Comparison of ENCODE assay signal across 8 cellular contexts in genomic region chr3:23918331-23918730, GRCh38. TPM values are rescaled to one million over a fixed set of nuclear protein-coding genes. Genes with fewer than 3 reads are reported as not detected.
DNase-seq lines count a peak whose midpoint lies in the region; ATAC-seq and TF ChIP-seq lines count a peak whose summit lies in the region.
"Not testable (repeated sequence)": the region's sequence is repeated elsewhere in the genome, so short reads cannot be mapped to it uniquely, and the experiment has no call there.

No MANE protein-coding gene starts in this region.

- H3K9ac ChIP-seq in skeletal muscle tissue (ENCODE audit: low read depth in 1 of 3, low read length in 3 of 3): peak overlapping the region; percentile 95 to 98 (median 96)

- peak overlapping the region; percentile 100 for H3K4me3 Mint-ChIP-seq in GM23338
- H3K4me3 Mint-ChIP-seq in activated T-helper 2 cell treated with anti-CD3 and anti-CD28 coated beads, Interferon-gamma antibody, Interleukin-2, Interleukin-4, amounts not matched to agents 10 μg/mL and 5 μg/mL and 100 μg/mL, durations not matched to agents 14 hours and 24 hours and 36 hours (ENCODE audit: low read depth): peak overlapping the region; percentile 96

- H3F3A ChIP-seq in GM23338 (replicated peaks; ENCODE audit: low read depth) (peaks cover 23% of the 10 kb centered on the region), PC-9 (ENCODE audit: insufficient read depth, low read depth) (peaks cover 60% of the 10 kb centered on the region)

- peak overlapping the region; percentile 100 for H3K27ac Mint-ChIP-seq in GM23338
- peak overlapping the region; percentile 92 for H3K27ac Mint-ChIP-seq in activated T-helper 2 cell treated with anti-CD3 and anti-CD28 coated beads, Interferon-gamma antibody, Interleukin-2, Interleukin-4, amounts not matched to agents 10 μg/mL and 5 μg/mL and 100 μg/mL, durations not matched to agents 14 hours and 24 hours and 36 hours

- H3K9me3 Mint-ChIP-seq in GM23338; activated T-helper 2 cell treated with anti-CD3 and anti-CD28 coated beads, Interferon-gamma antibody, Interleukin-2, Interleukin-4, amounts not matched to agents 10 μg/mL and 5 μg/mL and 100 μg/mL, durations not matched to agents 14 hours and 24 hours and 36 hours: not testable (repeated sequence)

- not testable (repeated sequence) for H3K9me3 ChIP-seq in PC-9 (ENCODE audit: insufficient read depth, low read depth); right atrium auricular region; muscle layer of duodenum (ENCODE audit: control insufficient read depth in 1 of 2, low read length in 2 of 2); skeletal muscle tissue (ENCODE audit: control insufficient read depth in 3 of 3, low read length in 3 of 3)

- H3K4me1 ChIP-seq in GM23338 (ENCODE audit: insufficient read depth) (peaks cover 21% of the 10 kb centered on the region), PC-9 (replicated peaks; ENCODE audit: insufficient read depth) (peaks cover 48% of the 10 kb centered on the region), right atrium auricular region (peaks cover 0 to 26% of the 10 kb centered on the region in 2 donors), muscle layer of duodenum (ENCODE audit: control insufficient read depth in 1 of 2, insufficient read depth in 2 of 2, low read length in 2 of 2) (peaks cover 24 to 27% of the 10 kb centered on the region in 2 donors), skeletal muscle tissue (ENCODE audit: control insufficient read depth in 3 of 3, insufficient read depth in 3 of 3, low read length in 3 of 3) (peaks cover 18 to 29% (median 22%) of the 10 kb centered on the region in 3 donors)

- H3K27ac ChIP-seq in 22Rv1 (peak overlapping the region; percentile 85), GM23338 (ENCODE audit: low read depth) (peak overlapping the region; percentile 91), PC-9 (peak overlapping the region; percentile 84), dorsolateral prefrontal cortex (peak overlapping the region in 42 of 59 donors; percentile 20 to 98 (median 93)), right atrium auricular region (peak overlapping the region in 1 of 2 donors; percentile 96), muscle layer of duodenum (ENCODE audit: low read length) (peak overlapping the region; percentile 91), skeletal muscle tissue (ENCODE audit: low read depth, low read length) (peak overlapping the region; percentile 90)

- H3K36me3 Mint-ChIP-seq in GM23338 (ENCODE audit: low read depth): peaks cover 49% of the 10 kb centered on the region
- peaks cover 51% of the 10 kb centered on the region for H3K36me3 Mint-ChIP-seq in activated T-helper 2 cell treated with anti-CD3 and anti-CD28 coated beads, Interferon-gamma antibody, Interleukin-2, Interleukin-4, amounts not matched to agents 10 μg/mL and 5 μg/mL and 100 μg/mL, durations not matched to agents 14 hours and 24 hours and 36 hours (ENCODE audit: low read depth)

- not testable (repeated sequence) for H3K9me2 ChIP-seq in GM23338 (ENCODE audit: insufficient read depth); PC-9 (ENCODE audit: insufficient read depth)

- H3K4me3 ChIP-seq in GM23338 (peak overlapping the region; percentile 91), PC-9 (peak overlapping the region; percentile 91), dorsolateral prefrontal cortex (peak overlapping the region; percentile 64 to 99 (median 91)), right atrium auricular region (peak overlapping the region; percentile 79 to 97), muscle layer of duodenum (ENCODE audit: low read depth in 1 of 2, low read length in 2 of 2) (peak overlapping the region; percentile 96 to 98), skeletal muscle tissue (ENCODE audit: low read length in 3 of 3) (peak overlapping the region; percentile 93 to 96 (median 95))

- POLR2A ChIA-PET in PC-9 (lab: Charles Lee; ENCODE audit: unreplicated experiment): interaction anchor here (0.6 kb wide), 1 partner anchor 900 kb away, joined by 4 read pairs; no protein-coding TSS in a partner anchor

- TF ChIP-seq CTCF in 22Rv1 (IDR thresholded peaks at IDR 0.05); GM23338 (conservative IDR thresholded peaks at IDR 0.05; ENCODE audit: low read depth in 2 of 2); PC-9 (conservative IDR thresholded peaks at IDR 0.05); dorsolateral prefrontal cortex (IDR thresholded peaks at IDR 0.05 in 54 of 56, conservative IDR thresholded peaks at IDR 0.05 in 2 of 56; ENCODE audit: low read depth in 1 of 56, partially characterized antibody in 56 of 56); right atrium auricular region (IDR thresholded peaks at IDR 0.05): not testable (repeated sequence)

- intact Hi-C loops in PC-9 (cut with micrococcal nuclease; ENCODE audit: unreplicated experiment): loop anchor here (10.0 kb wide), 1 partner anchor 316 kb away; no protein-coding TSS in a partner anchor
- intact Hi-C loops in activated T-helper 2 cell treated with anti-CD3 and anti-CD28 coated beads, Interferon-gamma antibody, Interleukin-2, Interleukin-4, amounts not matched to agents 10 μg/mL and 5 μg/mL and 100 μg/mL, durations not matched to agents 14 hours and 24 hours and 36 hours (cut with micrococcal nuclease): not testable (repeated sequence)
- intact Hi-C loops in dorsolateral prefrontal cortex (cut with DNase I): loop anchor here (5.0 to 10.0 kb wide), 3 partner anchors 79 to 111 kb away; partner anchors contain the start of gene UBE2E1 (in 1 of the 2)

- H3K79me2 ChIP-seq in GM23338 (replicated peaks; ENCODE audit: insufficient read depth) (peaks cover 52% of the 10 kb centered on the region), PC-9 (ENCODE audit: low read depth) (peaks cover 72% of the 10 kb centered on the region)

- H3K36me3 ChIP-seq in GM23338 (ENCODE audit: insufficient read depth): peaks cover 21% of the 10 kb centered on the region
- H3K36me3 ChIP-seq in PC-9 (ENCODE audit: low read depth): peaks cover 36% of the 10 kb centered on the region
- H3K36me3 ChIP-seq in right atrium auricular region: peaks cover 36% of the 10 kb centered on the region
- peaks cover 21 to 25% of the 10 kb centered on the region in 2 donors for H3K36me3 ChIP-seq in muscle layer of duodenum (ENCODE audit: control insufficient read depth in 1 of 2, insufficient read depth in 2 of 2, low read length in 2 of 2)
- H3K36me3 ChIP-seq in skeletal muscle tissue (ENCODE audit: control insufficient read depth in 3 of 3, insufficient read depth in 3 of 3, low read length in 3 of 3): peaks cover 17 to 23% (median 19%) of the 10 kb centered on the region in 3 donors

- H4K20me1 ChIP-seq in GM23338 (replicated peaks; ENCODE audit: insufficient read depth): peaks cover 14% of the 10 kb centered on the region
- peaks cover 34% of the 10 kb centered on the region for H4K20me1 ChIP-seq in PC-9 (ENCODE audit: insufficient read depth)

- H2AFZ ChIP-seq in GM23338, PC-9: not testable (repeated sequence)

- peaks cover 26% of the 10 kb centered on the region for H3K27me3 Mint-ChIP-seq in GM23338 (ENCODE audit: insufficient read depth, low read depth, poor library complexity)
- H3K27me3 Mint-ChIP-seq in activated T-helper 2 cell treated with anti-CD3 and anti-CD28 coated beads, Interferon-gamma antibody, Interleukin-2, Interleukin-4, amounts not matched to agents 10 μg/mL and 5 μg/mL and 100 μg/mL, durations not matched to agents 14 hours and 24 hours and 36 hours (ENCODE audit: low read depth): peaks cover 16% of the 10 kb centered on the region

- H3K4me2 ChIP-seq in GM23338 (peak overlapping the region; percentile 96), PC-9 (peak overlapping the region; percentile 97)

- CTCF ChIA-PET in PC-9 (lab: Charles Lee): not testable (repeated sequence)

- not testable (repeated sequence) for ATAC-seq in GM23338

- H3K27me3 ChIP-seq in GM23338 (ENCODE audit: insufficient read depth): peaks cover 10% of the 10 kb centered on the region
- H3K27me3 ChIP-seq in PC-9 (ENCODE audit: insufficient read depth, low read depth); dorsolateral prefrontal cortex; right atrium auricular region; muscle layer of duodenum (ENCODE audit: low read depth, low read length); skeletal muscle tissue (ENCODE audit: control insufficient read depth in 3 of 3, insufficient read depth in 3 of 3, low read length in 3 of 3): not testable (repeated sequence)

- BruUV-seq in PC-9 (replicated peaks; lab: Mats Ljungman, UMichigan): not testable (repeated sequence)

- not testable (repeated sequence) for DNase-seq in GM23338 (ENCODE audit: low spot score); PC-9; activated T-helper 2 cell treated with anti-CD3 and anti-CD28 coated beads, Interferon-gamma antibody, Interleukin-2, Interleukin-4, amounts not matched to agents 10 μg/mL and 5 μg/mL and 100 μg/mL, durations not matched to agents 14 hours and 24 hours and 36 hours (ENCODE audit: low spot score); dorsolateral prefrontal cortex; right atrium auricular region (ENCODE audit: low spot score)

- peaks cover 28% of the 10 kb centered on the region for H3K4me1 Mint-ChIP-seq in GM23338
- H3K4me1 Mint-ChIP-seq in activated T-helper 2 cell treated with anti-CD3 and anti-CD28 coated beads, Interferon-gamma antibody, Interleukin-2, Interleukin-4, amounts not matched to agents 10 μg/mL and 5 μg/mL and 100 μg/mL, durations not matched to agents 14 hours and 24 hours and 36 hours (ENCODE audit: low read depth): peaks cover 43% of the 10 kb centered on the region

RNA-seq across cellular contexts. Expression of gene RPL15, which starts 1.4 kb away (rescaled TPM):
- 2,713 and 2,868 TPM in 2 replicates for total RNA-seq in GM23338 (2014; rRNA removed; shearing (Covaris generic))
- polyA plus RNA-seq in GM23338 (2016; fragmentation: Nextera tagmentation; extraction: Ambion mirVana): 3,117 and 3,223 TPM in 2 replicates
- total RNA-seq in PC-9 (2021): 1,784 and 1,876 TPM in 2 replicates
- 1,859 and 1,865 TPM in 2 replicates for total RNA-seq in activated T-helper 2 cell treated with anti-CD3 and anti-CD28 coated beads, Interferon-gamma antibody, Interleukin-2, Interleukin-4, amounts not matched to agents 10 μg/mL and 5 μg/mL and 100 μg/mL, durations not matched to agents 14 hours and 24 hours and 36 hours
- 1,000 to 10,000 TPM in 1 of 120 experiments, 100 to 1,000 TPM in 119; 579 to 1,036 (median 800) TPM for total RNA-seq in dorsolateral prefrontal cortex
- 1,000 to 10,000 TPM in 1 of 2 donors, 100 to 1,000 TPM in 1; 608 to 1,311 TPM for total RNA-seq in right atrium auricular region
- 3,028 TPM for total RNA-seq in skeletal muscle tissue

RNA-seq across cellular contexts. Expression of gene NKIRAS1, which starts 1.5 kb away (rescaled TPM):
- total RNA-seq in GM23338 (2014; rRNA removed; shearing (Covaris generic)): 7.6 and 9.7 TPM in 2 replicates
- 5.9 and 9.2 TPM in 2 replicates for polyA plus RNA-seq in GM23338 (2016; fragmentation: Nextera tagmentation; extraction: Ambion mirVana)
- total RNA-seq in PC-9 (2021) (8.6 and 12.6 TPM in 2 replicates), dorsolateral prefrontal cortex (10 to 100 TPM; 22.5 to 64.8 (median 46.6) TPM), right atrium auricular region (10 to 100 TPM; 18.4 to 19.8 TPM), skeletal muscle tissue (17.2 TPM)
- total RNA-seq in activated T-helper 2 cell treated with anti-CD3 and anti-CD28 coated beads, Interferon-gamma antibody, Interleukin-2, Interleukin-4, amounts not matched to agents 10 μg/mL and 5 μg/mL and 100 μg/mL, durations not matched to agents 14 hours and 24 hours and 36 hours: 2.3 TPM in 2 replicates

RNA-seq across cellular contexts. Expression of gene NR1D2, which starts 26.8 kb away (rescaled TPM):
- total RNA-seq in GM23338 (2014; rRNA removed; shearing (Covaris generic)): 18.6 and 20.7 TPM in 2 replicates
- 4.6 and 6.6 TPM in 2 replicates for polyA plus RNA-seq in GM23338 (2016; fragmentation: Nextera tagmentation; extraction: Ambion mirVana)
- total RNA-seq in PC-9 (2021): 53.9 and 66.0 TPM in 2 replicates
- 2.5 and 3.3 TPM in 2 replicates for total RNA-seq in activated T-helper 2 cell treated with anti-CD3 and anti-CD28 coated beads, Interferon-gamma antibody, Interleukin-2, Interleukin-4, amounts not matched to agents 10 μg/mL and 5 μg/mL and 100 μg/mL, durations not matched to agents 14 hours and 24 hours and 36 hours
- 100 to 1,000 TPM in 18 of 120 experiments, 10 to 100 TPM in 102; 56.4 to 127 (median 85.9) TPM for total RNA-seq in dorsolateral prefrontal cortex
- 10 to 100 TPM; 15.8 to 27.7 TPM for total RNA-seq in right atrium auricular region
- 35.5 TPM for total RNA-seq in skeletal muscle tissue
